Comparison of ENCODE assay signal across 10 cellular contexts in the genomic region with DNA sequence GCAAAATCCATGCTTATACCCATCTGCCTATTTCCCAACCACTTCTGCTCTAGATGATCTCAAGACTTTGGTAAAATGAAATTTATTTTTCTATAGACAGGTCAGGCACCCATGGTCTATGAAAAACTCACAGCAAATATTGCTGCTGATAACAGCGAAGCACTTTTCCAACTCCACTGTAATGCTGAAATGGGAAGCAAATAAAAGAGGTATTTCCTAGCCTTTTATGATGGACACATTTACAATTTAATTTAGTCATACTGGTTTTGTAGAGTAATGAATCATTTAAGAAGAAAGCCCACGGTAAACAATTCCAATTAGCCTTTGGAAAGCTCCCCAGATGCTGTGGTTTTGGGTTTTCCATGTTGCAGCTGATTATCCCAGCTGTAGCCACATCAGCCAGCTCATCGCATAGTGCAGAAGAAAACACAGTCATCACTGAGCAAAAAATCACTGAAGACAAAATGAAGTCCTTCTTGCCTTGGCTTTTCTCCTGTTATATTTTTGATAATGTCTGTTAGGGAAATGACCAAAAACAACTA.
DNase-seq lines count a peak whose midpoint lies in the region; ATAC-seq, FAIRE-seq and TF ChIP-seq lines count a peak whose summit lies in the region.
"Had no signal": no experiment of that assay in that cellular context is flagged by ENCODE, and none has a peak within 500 bp of the region (broad histone marks: within the 10 kb centered on the region; RNA-seq: fewer than 3 reads in every experiment).

No MANE protein-coding gene starts in this region.

- peaks cover 27% of the 10 kb centered on the region for H3K27me3 ChIP-seq in GM23248 (replicated peaks; ENCODE audit: insufficient read depth)
- peaks cover 0 to 3% (median 0%) of the 10 kb centered on the region in 3 donors for H3K27me3 ChIP-seq in skeletal muscle tissue (ENCODE audit: control insufficient read depth in 3 of 3, insufficient read depth in 3 of 3, low read length in 3 of 3)

- H3K27ac ChIP-seq in GM23248 (peak overlapping the region; percentile 63), skeletal muscle tissue (ENCODE audit: low read depth, low read length) (peak overlapping the region; percentile 15)

- no peak overlapping the region for H2AFZ ChIP-seq in GM23248

- H3K9me3 ChIP-seq in GM23248 (ENCODE audit: low read depth) (no peaks in the 10 kb centered on the region), skeletal muscle tissue (ENCODE audit: control insufficient read depth in 3 of 3, low read length in 3 of 3) (no peaks in the 10 kb centered on the region)

- H3K9me2 ChIP-seq in GM23248 (ENCODE audit: insufficient read depth), result no peaks in the 10 kb centered on the region

- TF ChIP-seq CTCF in fibroblast of mammary gland (conservative IDR thresholded peaks at IDR 0.05; ENCODE audit: control insufficient read depth, insufficient read depth, low read depth, low read length) (no peak), D721Med (IDR thresholded peaks at IDR 0.05; ENCODE audit: insufficient read depth, missing control alignments) (no peak)

- ATAC-seq in GM21737 (IDR thresholded peaks at IDR 0.05; ENCODE audit: unreplicated experiment), result no peak

- in situ Hi-C loops in GM23248 (cut with MboI), result loop anchor here (5.0 kb wide), 1 partner anchor 218 kb away; no protein-coding TSS in a partner anchor

- no peaks in the 10 kb centered on the region for H4K20me1 ChIP-seq in GM23248 (ENCODE audit: insufficient read depth)

- peak; percentile 94 for DNase-seq in GM23248
- peak; percentile 51 for DNase-seq in SW480 (ENCODE audit: low spot score)
- DNase-seq in fibroblast of mammary gland (ENCODE audit: low read depth), result peak; percentile 98
- no peak for DNase-seq in NOMO-1 treated with DMSO at 0.1 percent for 48 hours (lab: John Stamatoyannopoulos, UW; ENCODE audit: unreplicated experiment)
- no peak for DNase-seq in D721Med (ENCODE audit: insufficient read length, low spot score)
- DNase-seq: RPMI8226; stimulated activated naive CD8-positive, alpha-beta T cell treated with anti-CD3 and anti-CD28 coated beads, Interleukin-15, amount 100 ng/mL, for 72 hours had no signal

- H3K4me1 ChIP-seq in GM23248 (ENCODE audit: insufficient read depth) (peaks cover 42% of the 10 kb centered on the region), skeletal muscle tissue (ENCODE audit: control insufficient read depth in 3 of 3, insufficient read depth in 3 of 3, low read length in 3 of 3) (peaks cover 7 to 20% (median 9%) of the 10 kb centered on the region in 3 donors)

- FAIRE-seq in D721Med (lab: Jason Lieb, UNC), result no peak

- peaks cover 38% of the 10 kb centered on the region for H3F3A ChIP-seq in GM23248 (ENCODE audit: insufficient read depth)

- H3K4me3 ChIP-seq in GM23248 (peak overlapping the region; percentile 23), fibroblast of mammary gland (ENCODE audit: control insufficient read depth, low read depth, low read length) (no peak overlapping the region), skeletal muscle tissue (ENCODE audit: low read length in 3 of 3) (no peak overlapping the region)
- H3K4me3 ChIP-seq: skin epidermis had no signal

- H3K4me2 ChIP-seq in GM23248 (ENCODE audit: unreplicated experiment), result peak overlapping the region; percentile 69

- H3K79me2 ChIP-seq in GM23248 (ENCODE audit: insufficient read depth), result no peaks in the 10 kb centered on the region

- H3K36me3 ChIP-seq in GM23248 (ENCODE audit: low read depth) (no peaks in the 10 kb centered on the region), skeletal muscle tissue (ENCODE audit: control insufficient read depth in 3 of 3, insufficient read depth in 3 of 3, low read length in 3 of 3) (no peaks in the 10 kb centered on the region)

- WGBS in GM23248 (ENCODE audit: low coverage in 1 of 2, low lambda C conversion rate in 2 of 2, missing lambda C conversion rate in 2 of 2), 2 experiments, result 2 to 4% methylated on average over 3 of the region's 3 CpGs

- H3K9ac ChIP-seq in GM23248, result peak overlapping the region; percentile 50
- H3K9ac ChIP-seq in skeletal muscle tissue (ENCODE audit: low read depth in 1 of 3, low read length in 3 of 3), result no peak overlapping the region

Comparison
In these comparisons a context has a peak if more than half of its experiments do, and no peak if none do; other contexts are left out.
1. DNase-seq: peak in GM23248 (single experiment), SW480 (single experiment) and fibroblast of mammary gland (single experiment); none in NOMO-1 treated with DMSO at 0.1 percent for 48 hours (single experiment) and D721Med (single experiment).